ENCODE assay signal across 28 cellular contexts in the genomic region with DNA sequence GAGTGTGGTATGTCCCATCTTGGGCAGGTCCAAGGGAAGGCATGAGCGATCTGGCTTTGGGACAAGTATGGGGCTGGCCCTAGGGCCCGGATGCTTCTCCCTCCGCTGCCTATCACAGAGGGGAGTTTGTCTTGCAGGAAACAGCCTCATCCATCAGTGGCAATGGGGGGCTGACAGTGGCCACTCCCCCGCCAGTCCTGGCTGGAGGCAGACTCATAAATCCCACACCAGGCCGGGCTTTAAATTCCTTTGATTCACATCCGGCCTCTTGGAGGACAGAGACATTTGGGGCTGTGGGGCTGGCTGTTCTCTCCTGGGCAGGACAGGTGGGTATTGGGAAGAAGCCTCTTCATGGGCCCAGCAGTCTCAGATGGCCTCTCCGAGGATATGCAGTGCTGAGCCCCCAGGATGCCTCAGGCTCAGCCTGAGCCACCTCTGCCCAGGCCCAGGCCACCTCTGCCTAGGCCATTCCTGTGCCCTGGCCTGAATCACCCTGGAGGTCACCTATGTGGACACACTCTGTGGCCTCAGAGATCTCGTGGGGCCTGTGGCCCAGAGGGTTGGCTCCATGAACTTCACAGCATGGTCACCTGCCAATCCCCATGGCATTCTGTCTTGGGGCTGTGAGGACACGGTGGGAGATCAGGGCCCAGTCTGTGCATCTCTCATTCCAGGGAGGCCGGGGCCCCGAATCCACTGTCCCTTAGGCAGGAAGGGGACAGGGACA.
A peak's percentile ranks its signal among the peaks of the same experiment; 100 is the strongest.
DNase-seq lines count a peak whose midpoint lies in the region; ATAC-seq and TF ChIP-seq lines count a peak whose summit lies in the region.
"Had no signal": no experiment of that assay in that cellular context is flagged by ENCODE, and none has a peak within 500 bp of the region (broad histone marks: within the 10 kb centered on the region; RNA-seq: fewer than 3 reads in every experiment).

No MANE protein-coding gene starts in this region.

- H3K23ac ChIP-seq in mesendoderm (ENCODE audit: low read length), result no peak overlapping the region

- peak; percentile 35 for DNase-seq in Right ventricle myocardium inferior (ENCODE audit: missing footprints)
- no peak for DNase-seq in right atrium auricular region (ENCODE audit: low spot score)
- peak; percentile 9 for DNase-seq in astrocyte of the spinal cord (ENCODE audit: low read depth, low spot score)
- DNase-seq in mesendoderm, result peak; percentile 19
- DNase-seq in foreskin keratinocyte, result no peak
- no peak for DNase-seq in CD1c-positive myeloid dendritic cell (ENCODE audit: extremely low spot score)
- DNase-seq: 8988T; activated CD4-positive, alpha-beta T cell treated with anti-CD3 and anti-CD28 coated beads, Interleukin-2, amount 10 ng/mL, durations not matched to agents 7 days and 5 days; activated naive CD8-positive, alpha-beta T cell treated with anti-CD3 and anti-CD28 coated beads, Interleukin-2, amount 10 ng/mL, durations not matched to agents 7 days and 5 days; DND-41; left ventricle myocardium inferior; mucosa of descending colon; NCI-H1105 treated with DMSO at 0.1 percent for 48 hours; NCI-H510A treated with DMSO at 0.1 percent for 48 hours; psoas muscle; RPMI8226; SK-N-SH; stimulated activated naive CD4-positive, alpha-beta T cell had no signal

- ATAC-seq in Right ventricle myocardium inferior (no peak), foreskin keratinocyte (no peak), GM21367 (IDR thresholded peaks at IDR 0.05; ENCODE audit: unreplicated experiment) (no peak), HG02678 (IDR thresholded peaks at IDR 0.05; ENCODE audit: unreplicated experiment) (no peak)
- ATAC-seq: GM23338, mucosa of descending colon, psoas muscle had no signal

- H2BK5ac ChIP-seq in mesendoderm (ENCODE audit: low read length), result no peak overlapping the region

- no CpG with 5 or more reads among the region's 11 CpGs for WGBS in mesendoderm (ENCODE audit: extremely low coverage, insufficient coverage, low lambda C conversion rate)

- H2BK120ac ChIP-seq in mesendoderm (ENCODE audit: low read depth, low read length), result no peak overlapping the region

- H3K56ac ChIP-seq in mesendoderm (ENCODE audit: low read length), result no peak overlapping the region

- no peak overlapping the region for H3K4ac ChIP-seq in mesendoderm (ENCODE audit: low read depth, low read length)

- no peak overlapping the region for H4K8ac ChIP-seq in mesendoderm (ENCODE audit: low read depth, low read length)

- H3K4me1 ChIP-seq in right atrium auricular region, result no peaks in the 10 kb centered on the region
- H3K4me1 ChIP-seq in mesendoderm (ENCODE audit: control insufficient read depth, low read depth, low read length), result no peaks in the 10 kb centered on the region
- no peaks in the 10 kb centered on the region for H3K4me1 ChIP-seq in foreskin keratinocyte
- H3K4me1 ChIP-seq: breast epithelium, neural progenitor cell, psoas muscle had no signal

- intact Hi-C loops in Right ventricle myocardium inferior (cut with DNase I), result no loop called here

- H3K18ac ChIP-seq in mesendoderm (ENCODE audit: low read length), result no peak overlapping the region

- no peak overlapping the region for H2BK15ac ChIP-seq in mesendoderm (replicated peaks; ENCODE audit: low read depth)

- H2AK5ac ChIP-seq in mesendoderm (ENCODE audit: low read length), result no peak overlapping the region

- no peak overlapping the region for H3K4me3 ChIP-seq in right atrium auricular region
- no peak overlapping the region for H3K4me3 ChIP-seq in astrocyte of the spinal cord (ENCODE audit: low read depth, low read length)
- H3K4me3 ChIP-seq in mesendoderm (ENCODE audit: low read length), result no peak overlapping the region
- H3K4me3 ChIP-seq: BLaER1, breast epithelium, coronary artery, GM23338, left ventricle myocardium inferior, mucosa of descending colon, neural progenitor cell, psoas muscle, smooth muscle cell, thoracic aorta had no signal

- no peaks in the 10 kb centered on the region for H3K27me3 ChIP-seq in right atrium auricular region
- H3K27me3 ChIP-seq in mesendoderm (ENCODE audit: insufficient read depth, low read length, poor library complexity), result no peaks in the 10 kb centered on the region
- no peaks in the 10 kb centered on the region for H3K27me3 ChIP-seq in foreskin keratinocyte
- H3K27me3 ChIP-seq: BLaER1, breast epithelium, neural progenitor cell had no signal

- in situ Hi-C loops in astrocyte of the spinal cord (cut with HindIII; ENCODE audit: low sequenced_read_pairs), result no loop called here

- no peaks in the 10 kb centered on the region for H3K9me3 ChIP-seq in right atrium auricular region
- H3K9me3 ChIP-seq: BLaER1, breast epithelium, left ventricle myocardium inferior, mucosa of descending colon, psoas muscle, SK-N-SH, thoracic aorta had no signal

- H3K27ac ChIP-seq in right atrium auricular region (no peak overlapping the region), mesendoderm (ENCODE audit: low read depth, low read length) (no peak overlapping the region), foreskin keratinocyte (no peak overlapping the region)
- H3K27ac ChIP-seq: BLaER1, breast epithelium, coronary artery, left ventricle myocardium inferior, neural progenitor cell, psoas muscle, thoracic aorta, VCaP had no signal

- H3K9ac ChIP-seq in mesendoderm (ENCODE audit: low read length), result no peak overlapping the region
- H3K9ac ChIP-seq: BLaER1, neural progenitor cell, SK-N-SH had no signal

- no peaks in the 10 kb centered on the region for H3K79me2 ChIP-seq in mesendoderm (ENCODE audit: control insufficient read depth, insufficient read depth, low read length)

- H3K36me3 ChIP-seq in right atrium auricular region (no peaks in the 10 kb centered on the region), mesendoderm (ENCODE audit: control insufficient read depth, insufficient read depth, low read length) (no peaks in the 10 kb centered on the region)
- H3K36me3 ChIP-seq: BLaER1, breast epithelium, left ventricle myocardium inferior, neural progenitor cell, thoracic aorta had no signal

- no peak for TF ChIP-seq CTCF in right atrium auricular region (IDR thresholded peaks at IDR 0.05)
- no peak for TF ChIP-seq CTCF in astrocyte of the spinal cord (IDR thresholded peaks at IDR 0.05; ENCODE audit: low read depth, low read length)
- no peak for TF ChIP-seq CTCF in foreskin keratinocyte (conservative IDR thresholded peaks at IDR 0.05)

- H4K5ac ChIP-seq in mesendoderm (ENCODE audit: low read length), result no peak overlapping the region

- no peaks in the 10 kb centered on the region for H3K79me1 ChIP-seq in mesendoderm (ENCODE audit: low read length)

- H3K4me2 ChIP-seq in mesendoderm (ENCODE audit: low read length), result no peak overlapping the region
- H3K4me2 ChIP-seq: GM23338, neural progenitor cell, SK-N-SH, smooth muscle cell had no signal

Comparison
In these comparisons a context has a peak if more than half of its experiments do, and no peak if none do; other contexts are left out.
1. DNase-seq: peak in Right ventricle myocardium inferior (single experiment), astrocyte of the spinal cord (single experiment) and mesendoderm (single experiment); none in right atrium auricular region (single experiment), foreskin keratinocyte (0 of 2) and CD1c-positive myeloid dendritic cell (single experiment).